8 cellular contexts compared by ENCODE assay signal in the genomic region with DNA sequence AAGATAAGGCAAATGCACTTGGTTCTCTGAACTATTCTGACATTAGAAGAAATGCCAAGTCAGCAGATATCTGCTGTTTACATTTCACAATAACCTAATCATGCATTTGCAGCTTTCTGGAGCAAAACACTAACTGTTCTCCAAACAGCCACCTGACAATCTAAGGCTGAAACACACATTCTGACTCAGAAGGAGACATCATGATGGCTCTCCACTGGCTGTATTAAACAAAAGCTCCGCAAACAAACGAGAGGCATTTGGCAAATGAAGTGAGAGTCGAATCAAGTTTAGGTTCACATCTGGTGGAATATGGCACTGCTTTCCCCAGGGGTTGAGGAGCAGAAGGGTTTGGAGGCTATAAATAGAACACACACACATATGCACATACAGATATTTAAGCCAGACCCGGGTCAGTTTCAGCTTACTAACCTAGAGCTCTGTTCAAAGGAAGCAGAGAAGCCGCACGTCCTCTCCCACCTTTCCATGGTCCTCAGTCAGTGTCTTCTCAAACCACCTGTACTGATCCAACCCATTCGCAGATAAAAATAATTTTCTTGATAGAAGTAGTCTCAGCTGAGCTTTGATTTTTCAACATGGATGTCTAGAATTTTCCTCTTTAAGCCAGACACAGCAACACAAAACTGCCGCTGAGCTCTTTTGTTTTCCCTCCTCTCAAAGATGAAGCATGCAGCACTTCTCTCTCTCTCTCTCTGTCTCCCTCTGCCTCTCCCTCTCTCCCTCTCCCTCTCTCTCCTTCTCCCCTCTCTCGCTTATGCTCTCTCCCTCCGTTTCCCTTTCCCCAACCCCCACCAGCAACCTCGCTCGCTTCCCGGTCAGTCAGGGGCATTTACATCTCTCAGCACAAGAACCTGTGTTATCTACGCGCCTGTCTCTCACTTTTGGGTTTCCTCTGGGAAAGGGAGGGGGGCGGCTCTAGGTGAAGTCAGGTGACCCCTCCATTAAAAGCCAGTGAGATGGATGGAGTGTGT.
A peak's percentile ranks its signal among the peaks of the same experiment; 100 is the strongest.
DNase-seq lines count a peak whose midpoint lies in the region; TF ChIP-seq lines count a peak whose summit lies in the region.

No MANE protein-coding gene starts in this region.

- no peaks in the 10 kb centered on the region for H3K36me3 Mint-ChIP-seq in neural progenitor cell
- H3K36me3 Mint-ChIP-seq in immature natural killer cell: no peaks in the 10 kb centered on the region
- no peaks in the 10 kb centered on the region for H3K36me3 Mint-ChIP-seq in activated naive CD8-positive, alpha-beta T cell treated with anti-CD3 and anti-CD28 coated beads for 36 hours

- no peaks in the 10 kb centered on the region for H3K36me3 ChIP-seq in GM06990 (ENCODE audit: control insufficient read depth, insufficient read depth, low read length)
- H3K36me3 ChIP-seq in neural progenitor cell: no peaks in the 10 kb centered on the region

- H3K27ac Mint-ChIP-seq in neural progenitor cell (peak overlapping the region; percentile 26), immature natural killer cell (no peak overlapping the region)
- H3K27ac Mint-ChIP-seq in activated naive CD8-positive, alpha-beta T cell treated with anti-CD3 and anti-CD28 coated beads for 36 hours: no peak overlapping the region

- TF ChIP-seq CTCF in GM06990 (IDR thresholded peaks at IDR 0.05; ENCODE audit: insufficient read depth, low read length, poor library complexity, severe bottlenecking) (no peak), epithelial cell of proximal tubule (conservative IDR thresholded peaks at IDR 0.05; ENCODE audit: low read depth, low read length) (no peak), neural progenitor cell (IDR thresholded peaks at IDR 0.05) (no peak), lower leg skin (IDR thresholded peaks at IDR 0.05) (no peak)

- no peak for TF ChIP-seq POLR2A in lower leg skin (IDR thresholded peaks at IDR 0.05)

- H3K4me1 ChIP-seq in neural progenitor cell: peaks cover 28% of the 10 kb centered on the region

- no peak overlapping the region for H3K27ac ChIP-seq in neural progenitor cell

- no peaks in the 10 kb centered on the region for H3K27me3 ChIP-seq in GM06990 (replicated peaks; ENCODE audit: control insufficient read depth, insufficient read depth, low read length)
- peaks cover 7% of the 10 kb centered on the region for H3K27me3 ChIP-seq in neural progenitor cell

- no peaks in the 10 kb centered on the region for H3K9me3 Mint-ChIP-seq in neural progenitor cell
- H3K9me3 Mint-ChIP-seq in immature natural killer cell: peaks cover 2 to 25% (median 10%) of the 10 kb centered on the region in 6 donors
- no peaks in the 10 kb centered on the region for H3K9me3 Mint-ChIP-seq in activated naive CD8-positive, alpha-beta T cell treated with anti-CD3 and anti-CD28 coated beads for 36 hours

- DNase-seq in GM06990 (ENCODE audit: extremely low read depth, insufficient read length) (no peak), NCI-H187 treated with DMSO at 0.1 percent for 48 hours (lab: John Stamatoyannopoulos, UW) (peak; percentile 32), epithelial cell of proximal tubule (ENCODE audit: low read depth) (no peak), neural progenitor cell (ENCODE audit: low spot score) (peak; percentile 37), immature natural killer cell (no peak), lower leg skin (ENCODE audit: low spot score in 2 of 2) (no peak), LoVo (ENCODE audit: low spot score) (no peak)
- DNase-seq in activated naive CD8-positive, alpha-beta T cell treated with anti-CD3 and anti-CD28 coated beads for 36 hours: no peak

- intact Hi-C loops in lower leg skin (cut with DNase I; ENCODE audit: low total_unique reads): no loop called here

- no peaks in the 10 kb centered on the region for H4K20me1 ChIP-seq in neural progenitor cell (ENCODE audit: low read depth)

- H3F3A ChIP-seq in neural progenitor cell (ENCODE audit: low read depth): no peaks in the 10 kb centered on the region

- H3K4me3 Mint-ChIP-seq in neural progenitor cell: no peak overlapping the region
- H3K4me3 Mint-ChIP-seq in immature natural killer cell: no peak overlapping the region
- H3K4me3 Mint-ChIP-seq in activated naive CD8-positive, alpha-beta T cell treated with anti-CD3 and anti-CD28 coated beads for 36 hours: no peak overlapping the region

- H3K79me2 ChIP-seq in neural progenitor cell (ENCODE audit: low read depth): no peaks in the 10 kb centered on the region

- peaks cover 16% of the 10 kb centered on the region for H3K4me1 Mint-ChIP-seq in neural progenitor cell
- no peaks in the 10 kb centered on the region for H3K4me1 Mint-ChIP-seq in immature natural killer cell
- no peaks in the 10 kb centered on the region for H3K4me1 Mint-ChIP-seq in activated naive CD8-positive, alpha-beta T cell treated with anti-CD3 and anti-CD28 coated beads for 36 hours

- WGBS in lower leg skin, 2 donors: 15 to 16% methylated on average over 16 of the region's 16 CpGs

- H3K9ac ChIP-seq in neural progenitor cell: no peak overlapping the region

- peaks cover 2% of the 10 kb centered on the region for H3K27me3 Mint-ChIP-seq in neural progenitor cell (ENCODE audit: insufficient read depth, low read depth)
- peaks cover 0 to 2% (median 0%) of the 10 kb centered on the region in 3 donors for H3K27me3 Mint-ChIP-seq in immature natural killer cell (ENCODE audit: low read depth in 3 of 3)
- peaks cover 11% of the 10 kb centered on the region for H3K27me3 Mint-ChIP-seq in activated naive CD8-positive, alpha-beta T cell treated with anti-CD3 and anti-CD28 coated beads for 36 hours

- peak overlapping the region; percentile 39 for H3K4me3 ChIP-seq in GM06990 (replicated peaks; ENCODE audit: low read depth, low read length)
- H3K4me3 ChIP-seq in epithelial cell of proximal tubule (ENCODE audit: low read depth, low read length): peak overlapping the region; percentile 43
- peak overlapping the region; percentile 53 for H3K4me3 ChIP-seq in neural progenitor cell
- H3K4me3 ChIP-seq in lower leg skin (ENCODE audit: low read depth, poor library complexity, severe bottlenecking): no peak overlapping the region

- no peaks in the 10 kb centered on the region for H3K9me3 ChIP-seq in neural progenitor cell (ENCODE audit: low read depth)

- H3K4me2 ChIP-seq in neural progenitor cell: peak overlapping the region; percentile 77

- H2AFZ ChIP-seq in neural progenitor cell (replicated peaks): peak overlapping the region; percentile 83

Comparison
In these comparisons a context has a peak if more than half of its experiments do, and no peak if none do; other contexts are left out.
1. DNase-seq: peak in NCI-H187 treated with DMSO at 0.1 percent for 48 hours (single experiment) and neural progenitor cell (single experiment); none in GM06990 (single experiment), epithelial cell of proximal tubule (single experiment), immature natural killer cell (0 of 3), lower leg skin (0 of 2), activated naive CD8-positive, alpha-beta T cell treated with anti-CD3 and anti-CD28 coated beads for 36 hours (single experiment) and LoVo (single experiment).